11 cellular contexts compared by ENCODE assay signal in the genomic region with DNA sequence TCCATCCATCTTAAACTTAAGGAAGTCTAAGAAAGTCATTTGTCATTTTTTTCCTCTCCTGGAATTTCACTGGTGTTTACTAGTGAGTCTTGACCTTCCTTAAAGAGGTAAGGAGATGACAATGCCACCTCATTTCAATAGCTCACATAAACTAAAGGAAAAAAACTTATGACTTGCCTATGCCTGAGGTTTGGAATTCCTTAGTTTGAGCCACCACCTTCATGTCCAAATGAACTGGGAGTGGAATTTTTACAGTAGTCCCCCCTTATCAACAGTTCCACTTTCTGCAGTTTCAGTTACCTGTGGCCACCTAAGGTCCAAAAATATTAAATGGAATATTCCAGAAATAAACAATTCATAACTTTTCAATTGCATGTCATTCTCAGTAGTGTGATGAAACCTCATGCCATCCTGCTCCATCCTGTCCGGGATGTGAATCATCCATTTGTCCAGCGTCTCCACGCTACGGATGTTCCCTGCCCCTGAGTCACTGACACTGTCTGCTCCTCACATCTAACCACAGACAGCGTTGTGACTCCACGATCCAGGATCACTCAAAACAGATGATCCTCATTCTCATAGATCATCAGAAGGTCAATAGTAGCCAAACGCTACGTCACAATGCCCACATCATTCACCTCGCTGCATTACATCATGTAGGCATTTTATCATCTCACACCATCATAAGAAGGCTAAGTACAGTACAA.
DNase-seq lines count a peak whose midpoint lies in the region; ATAC-seq and TF ChIP-seq lines count a peak whose summit lies in the region.
"Had no signal": no experiment of that assay in that cellular context is flagged by ENCODE, and none has a peak within 500 bp of the region (broad histone marks: within the 10 kb centered on the region; RNA-seq: fewer than 3 reads in every experiment).

No MANE protein-coding gene starts in this region.

- H3K4me2 ChIP-seq in skeletal muscle satellite cell (ENCODE audit: low read length) (no peak overlapping the region), OCI-LY7 (ENCODE audit: low read length) (no peak overlapping the region)

- H3K9me2 ChIP-seq in OCI-LY7 (ENCODE audit: insufficient read depth, low read length), result no peaks in the 10 kb centered on the region

- no peak overlapping the region for H3K4me3 ChIP-seq in SJCRH30
- H3K4me3 ChIP-seq in skeletal muscle satellite cell (ENCODE audit: low read length), result no peak overlapping the region
- no peak overlapping the region for H3K4me3 ChIP-seq in OCI-LY7 (ENCODE audit: low read depth, low read length, poor library complexity, severe bottlenecking)
- no peak overlapping the region for H3K4me3 ChIP-seq in testis

- peaks cover 5% of the 10 kb centered on the region for H3K27me3 Mint-ChIP-seq in activated T-cell treated with anti-CD3 and anti-CD28 coated beads, Interleukin-2, amount 50 U/mL, for 72 hours (ENCODE audit: low read depth)
- no peaks in the 10 kb centered on the region for H3K27me3 Mint-ChIP-seq in activated T-cell treated with anti-CD3 and anti-CD28 coated beads, Interleukin-2, amount 50 U/mL, for 4 hours (ENCODE audit: low read depth)
- H3K27me3 Mint-ChIP-seq: brain had no signal

- no peak for TF ChIP-seq CTCF in OCI-LY7 (conservative IDR thresholded peaks at IDR 0.05; ENCODE audit: low read length)
- TF ChIP-seq CTCF in testis (IDR thresholded peaks at IDR 0.05), result no peak
- no peak for TF ChIP-seq CTCF in GM20000 (IDR thresholded peaks at IDR 0.05; ENCODE audit: extremely low read depth, missing control alignments)

- H3K9me3 ChIP-seq in SJCRH30 (replicated peaks) (no peaks in the 10 kb centered on the region), skeletal muscle satellite cell (replicated peaks; ENCODE audit: low read length) (no peaks in the 10 kb centered on the region), OCI-LY7 (ENCODE audit: low read length) (no peaks in the 10 kb centered on the region), testis (no peaks in the 10 kb centered on the region)

- TF ChIP-seq POLR2A in testis (IDR thresholded peaks at IDR 0.05), result no peak

- peak overlapping the region in 1 of 2 donors; percentile 73 for H3K4me3 Mint-ChIP-seq in activated T-cell treated with anti-CD3 and anti-CD28 coated beads, Interleukin-2, amount 50 U/mL, for 72 hours
- H3K4me3 Mint-ChIP-seq in activated T-cell treated with anti-CD3 and anti-CD28 coated beads, Interleukin-2, amount 50 U/mL, for 4 hours, result no peak overlapping the region
- H3K4me3 Mint-ChIP-seq: brain had no signal

- ATAC-seq in activated T-cell treated with anti-CD3 and anti-CD28 coated beads, Interleukin-2, amount 50 U/mL, for 72 hours (replicated peaks in 1 of 2), result no peak
- ATAC-seq in activated T-cell treated with anti-CD3 and anti-CD28 coated beads, Interleukin-2, amount 50 U/mL, for 4 hours, result no peak

- H3K4me1 ChIP-seq in SJCRH30 (no peaks in the 10 kb centered on the region), skeletal muscle satellite cell (ENCODE audit: control insufficient read depth, insufficient read depth, low read length) (peaks cover 32% of the 10 kb centered on the region), OCI-LY7 (ENCODE audit: insufficient read depth, low read length, poor library complexity, severe bottlenecking) (peaks cover 11% of the 10 kb centered on the region), testis (no peaks in the 10 kb centered on the region)

- no peak for DNase-seq in activated T-cell treated with anti-CD3 and anti-CD28 coated beads, Interleukin-2, amount 50 U/mL, for 72 hours
- DNase-seq in activated T-cell treated with anti-CD3 and anti-CD28 coated beads, Interleukin-2, amount 50 U/mL, for 4 hours, result no peak
- DNase-seq in SJCRH30 (peak; percentile 13 to 14), fibroblast of gingiva (ENCODE audit: low read depth) (peak; percentile 87), OCI-LY7 (ENCODE audit: low spot score) (no peak), testis (no peak), GM20000 (ENCODE audit: low spot score) (no peak)
- DNase-seq: NCI-H1092, OCI-M1 had no signal

- H3K9me3 Mint-ChIP-seq in activated T-cell treated with anti-CD3 and anti-CD28 coated beads, Interleukin-2, amount 50 U/mL, for 72 hours, result no peaks in the 10 kb centered on the region
- no peaks in the 10 kb centered on the region for H3K9me3 Mint-ChIP-seq in activated T-cell treated with anti-CD3 and anti-CD28 coated beads, Interleukin-2, amount 50 U/mL, for 4 hours

- POLR2A ChIA-PET in OCI-LY7 (lab: Charles Lee), result no interaction called here

- peak overlapping the region; percentile 70 for H3K27ac Mint-ChIP-seq in activated T-cell treated with anti-CD3 and anti-CD28 coated beads, Interleukin-2, amount 50 U/mL, for 72 hours
- H3K27ac Mint-ChIP-seq: brain had no signal

- no peak overlapping the region for H2AFZ ChIP-seq in OCI-LY7 (ENCODE audit: low read length)

- no peaks in the 10 kb centered on the region; the same call in 1 of the 2 replicates for H3K79me2 ChIP-seq in OCI-LY7 (ENCODE audit: insufficient read depth, low read depth, low read length)

- H3K9ac ChIP-seq in skeletal muscle satellite cell (ENCODE audit: low read depth, low read length), result peak overlapping the region; percentile 29

- H3K36me3 ChIP-seq in SJCRH30 (no peaks in the 10 kb centered on the region), skeletal muscle satellite cell (ENCODE audit: insufficient read depth, low read length) (no peaks in the 10 kb centered on the region), OCI-LY7 (ENCODE audit: insufficient read depth, low read length) (no peaks in the 10 kb centered on the region; the same call in 1 of the 2 replicates), testis (ENCODE audit: low read depth, missing control alignments) (no peaks in the 10 kb centered on the region)

- intact Hi-C loops in OCI-LY7 (cut with micrococcal nuclease; ENCODE audit: unreplicated experiment), result no loop called here
- intact Hi-C loops in testis (cut with DNase I; ENCODE audit: low total_unique reads), result no loop called here

- H4K20me1 ChIP-seq in OCI-LY7 (ENCODE audit: insufficient read depth, low read length), result no peaks in the 10 kb centered on the region

- H3K36me3 Mint-ChIP-seq in activated T-cell treated with anti-CD3 and anti-CD28 coated beads, Interleukin-2, amount 50 U/mL, for 72 hours (ENCODE audit: insufficient read depth in 2 of 2), result peaks cover 2 to 4% of the 10 kb centered on the region in 2 donors
- H3K36me3 Mint-ChIP-seq in activated T-cell treated with anti-CD3 and anti-CD28 coated beads, Interleukin-2, amount 50 U/mL, for 4 hours (ENCODE audit: insufficient read depth), result peaks cover 9% of the 10 kb centered on the region
- H3K36me3 Mint-ChIP-seq: brain had no signal

- H3K27ac ChIP-seq in SJCRH30 (peak overlapping the region; percentile 18), OCI-LY7 (ENCODE audit: low read depth, low read length, poor library complexity, severe bottlenecking) (no peak overlapping the region), testis (no peak overlapping the region)

- CTCF ChIA-PET in OCI-LY7 (lab: Charles Lee; ENCODE audit: unreplicated experiment), result no interaction called here

- peaks cover 20% of the 10 kb centered on the region for H3K4me1 Mint-ChIP-seq in activated T-cell treated with anti-CD3 and anti-CD28 coated beads, Interleukin-2, amount 50 U/mL, for 72 hours (ENCODE audit: low read depth)
- H3K4me1 Mint-ChIP-seq in activated T-cell treated with anti-CD3 and anti-CD28 coated beads, Interleukin-2, amount 50 U/mL, for 4 hours (ENCODE audit: low read depth), result peaks cover 51% of the 10 kb centered on the region

- H3K27me3 ChIP-seq in SJCRH30 (no peaks in the 10 kb centered on the region), skeletal muscle satellite cell (ENCODE audit: control insufficient read depth, insufficient read depth, low read length) (no peaks in the 10 kb centered on the region), testis (no peaks in the 10 kb centered on the region)

- WGBS in testis, 2 donors, result 93 to 97% methylated on average over 6 to 8 of the region's 9 CpGs

- no TSS peak for BruUV-seq in OCI-LY7 (replicated peaks; lab: Mats Ljungman, UMichigan)

Comparison
In these comparisons a context has a peak if more than half of its experiments do, and no peak if none do; other contexts are left out.
1. DNase-seq: peak in SJCRH30 (2 of 2) and fibroblast of gingiva (single experiment); none in activated T-cell treated with anti-CD3 and anti-CD28 coated beads, Interleukin-2, amount 50 U/mL, for 72 hours (0 of 2), activated T-cell treated with anti-CD3 and anti-CD28 coated beads, Interleukin-2, amount 50 U/mL, for 4 hours (single experiment), OCI-LY7 (single experiment), testis (single experiment) and GM20000 (single experiment).